Comparison of ENCODE assay signal across 22 cellular contexts in genomic region chr14:78425332-78425731, GRCh38.
DNase-seq lines count a peak whose midpoint lies in the region; ATAC-seq and TF ChIP-seq lines count a peak whose summit lies in the region.
"Had no signal": no experiment of that assay in that cellular context is flagged by ENCODE, and none has a peak within 500 bp of the region (broad histone marks: within the 10 kb centered on the region; RNA-seq: fewer than 3 reads in every experiment).

No MANE protein-coding gene starts in this region.

- no peak for TF ChIP-seq POLR2A in thyroid gland (IDR thresholded peaks at IDR 0.05)
- TF ChIP-seq POLR2A in suprapubic skin (IDR thresholded peaks at IDR 0.05): no peak

- no peaks in the 10 kb centered on the region for H3K36me3 ChIP-seq in thyroid gland
- H3K36me3 ChIP-seq in suprapubic skin: no peaks in the 10 kb centered on the region
- H3K36me3 ChIP-seq in naive thymus-derived CD4-positive, alpha-beta T cell (ENCODE audit: control insufficient read depth in 2 of 3, insufficient read depth in 3 of 3, low read length in 3 of 3): no peaks in the 10 kb centered on the region
- H3K36me3 ChIP-seq: SJSA1 had no signal

- DNase-seq in NCI-H2171 treated with DMSO at 0.1 percent for 48 hours (lab: John Stamatoyannopoulos, UW) (peak; percentile 33), NCI-H2171 (lab: John Stamatoyannopoulos, UW) (no peak), WTC11 (ENCODE audit: low spot score) (peak; percentile 12), kidney tubule cell (ENCODE audit: low spot score) (peak; percentile 52), thyroid gland (peak; percentile 55 to 59), NCI-H128 (lab: John Stamatoyannopoulos, UW; ENCODE audit: unreplicated experiment) (no peak), suprapubic skin (ENCODE audit: low spot score in 2 of 2) (no peak)
- no peak for DNase-seq in naive thymus-derived CD4-positive, alpha-beta T cell
- DNase-seq: 8988T, AML-193, EL, GF-D8, GM23248, IMR-90, NCI-H1092 treated with DMSO at 0.1 percent for 48 hours, NCI-H2081 treated with DMSO at 0.1 percent for 48 hours, NCI-H774, OCI-M1 had no signal

- CTCF ChIA-PET in WTC11 (lab: Charles Lee): interaction anchor here (0.6 to 1.1 kb wide), 2 partner anchors 141 to 261 kb away, joined by 3 to 4 read pairs; no protein-coding TSS in a partner anchor
- CTCF ChIA-PET in naive thymus-derived CD4-positive, alpha-beta T cell (lab: Charles Lee): no interaction called here

- H3K9me3 ChIP-seq in thyroid gland (no peaks in the 10 kb centered on the region), suprapubic skin (no peaks in the 10 kb centered on the region)
- no peaks in the 10 kb centered on the region for H3K9me3 ChIP-seq in naive thymus-derived CD4-positive, alpha-beta T cell (ENCODE audit: control insufficient read depth in 2 of 3, low read length in 3 of 3)
- H3K9me3 ChIP-seq: SJSA1 had no signal

- intact Hi-C loops in thyroid gland (cut with DNase I): no loop called here
- intact Hi-C loops in naive thymus-derived CD4-positive, alpha-beta T cell (cut with micrococcal nuclease): no loop called here

- H3K27ac ChIP-seq in thyroid gland (peak overlapping the region in 1 of 3 donors; percentile 60), suprapubic skin (no peak overlapping the region)
- H3K27ac ChIP-seq in naive thymus-derived CD4-positive, alpha-beta T cell (ENCODE audit: low read depth, low read length): no peak overlapping the region
- H3K27ac ChIP-seq: C4-2B, GM23248, KMS-11, SJSA1 had no signal

- no peak overlapping the region for H3K4me3 Mint-ChIP-seq in WTC11
- no peak overlapping the region for H3K4me3 Mint-ChIP-seq in naive thymus-derived CD4-positive, alpha-beta T cell

- 15 to 17% methylated on average over 2 of the region's 2 CpGs for WGBS in thyroid gland, 2 donors
- WGBS in suprapubic skin: 31% methylated on average over 2 of the region's 2 CpGs

- H3K27me3 ChIP-seq in thyroid gland (no peaks in the 10 kb centered on the region), suprapubic skin (no peaks in the 10 kb centered on the region)
- no peaks in the 10 kb centered on the region for H3K27me3 ChIP-seq in naive thymus-derived CD4-positive, alpha-beta T cell (ENCODE audit: control insufficient read depth in 2 of 2, insufficient read depth in 2 of 2, low read length in 2 of 2)
- H3K27me3 ChIP-seq: SJSA1 had no signal

- no peak for TF ChIP-seq EP300 in suprapubic skin (IDR thresholded peaks at IDR 0.05)

- TF ChIP-seq CTCF in WTC11 (IDR thresholded peaks at IDR 0.05) (no peak), thyroid gland (IDR thresholded peaks at IDR 0.05) (no peak), suprapubic skin (IDR thresholded peaks at IDR 0.05) (no peak)

- H3K4me1 Mint-ChIP-seq in WTC11: peaks cover 4% of the 10 kb centered on the region; the same call in 1 of the 2 replicates
- no peaks in the 10 kb centered on the region for H3K4me1 Mint-ChIP-seq in naive thymus-derived CD4-positive, alpha-beta T cell

- no peak overlapping the region for H3K27ac Mint-ChIP-seq in WTC11
- H3K27ac Mint-ChIP-seq in naive thymus-derived CD4-positive, alpha-beta T cell: no peak overlapping the region

- H3K27me3 Mint-ChIP-seq in WTC11 (ENCODE audit: low read depth): no peaks in the 10 kb centered on the region
- peaks cover 0 to 26% (median 4%) of the 10 kb centered on the region in 5 donors for H3K27me3 Mint-ChIP-seq in naive thymus-derived CD4-positive, alpha-beta T cell

- no peaks in the 10 kb centered on the region for H3K9me3 Mint-ChIP-seq in WTC11
- peaks cover 0 to 2% (median 0%) of the 10 kb centered on the region in 11 donors for H3K9me3 Mint-ChIP-seq in naive thymus-derived CD4-positive, alpha-beta T cell

- POLR2A ChIA-PET in WTC11 (lab: Charles Lee): no interaction called here
- POLR2A ChIA-PET in naive thymus-derived CD4-positive, alpha-beta T cell (lab: Charles Lee): no interaction called here

- H3K4me3 ChIP-seq in thyroid gland (replicated peaks in 1 of 3): no peak overlapping the region
- no peak overlapping the region for H3K4me3 ChIP-seq in suprapubic skin
- H3K4me3 ChIP-seq in naive thymus-derived CD4-positive, alpha-beta T cell (ENCODE audit: low read length): no peak overlapping the region
- H3K4me3 ChIP-seq: GM23248, SJSA1 had no signal

- no peaks in the 10 kb centered on the region for H3K36me3 Mint-ChIP-seq in WTC11
- no peaks in the 10 kb centered on the region for H3K36me3 Mint-ChIP-seq in naive thymus-derived CD4-positive, alpha-beta T cell

- ATAC-seq in WTC11: peak; percentile 84
- ATAC-seq in naive thymus-derived CD4-positive, alpha-beta T cell: no peak
- ATAC-seq: HCT116 had no signal

- H3K4me1 ChIP-seq in thyroid gland (peaks cover 6 to 10% of the 10 kb centered on the region in 2 donors), suprapubic skin (no peaks in the 10 kb centered on the region)
- no peaks in the 10 kb centered on the region for H3K4me1 ChIP-seq in naive thymus-derived CD4-positive, alpha-beta T cell (ENCODE audit: control insufficient read depth in 2 of 2, insufficient read depth in 2 of 2, low read length in 2 of 2)
- H3K4me1 ChIP-seq: SJSA1 had no signal

TF ChIP-seq in WTC11, 78 proteins besides CTCF, POLR2A, EP300 and RAD21 (continues in another document):
- TF ChIP-seq AR (CRISPR knock-in tag; IDR thresholded peaks at IDR 0.05): no peak
- no peak for TF ChIP-seq KAT7 (CRISPR knock-in tag; IDR thresholded peaks at IDR 0.05; ENCODE audit: borderline replicate concordance)
- TF ChIP-seq ETV6 (CRISPR knock-in tag; IDR thresholded peaks at IDR 0.05): no peak
- no peak for TF ChIP-seq ATF2 (CRISPR knock-in tag; IDR thresholded peaks at IDR 0.05; ENCODE audit: borderline replicate concordance, low read depth)
- no peak for TF ChIP-seq HMGXB4 (CRISPR knock-in tag; IDR thresholded peaks at IDR 0.05)
- no peak for TF ChIP-seq ZNF671 (CRISPR knock-in tag; IDR thresholded peaks at IDR 0.05)
- TF ChIP-seq ZNF423 (CRISPR knock-in tag; IDR thresholded peaks at IDR 0.05): no peak
- no peak for TF ChIP-seq MAX (CRISPR knock-in tag; IDR thresholded peaks at IDR 0.05)
- no peak for TF ChIP-seq FOXP1 (CRISPR knock-in tag; IDR thresholded peaks at IDR 0.05; ENCODE audit: borderline replicate concordance)
- no peak for TF ChIP-seq ZNF219 (CRISPR knock-in tag; IDR thresholded peaks at IDR 0.05; ENCODE audit: borderline replicate concordance)

Comparison
In these comparisons a context has a peak if more than half of its experiments do, and no peak if none do; other contexts are left out.
1. DNase-seq: peak in NCI-H2171 treated with DMSO at 0.1 percent for 48 hours (single experiment), WTC11 (single experiment), kidney tubule cell (single experiment) and thyroid gland (2 of 2); none in NCI-H2171 (single experiment), NCI-H128 (single experiment), suprapubic skin (0 of 2) and naive thymus-derived CD4-positive, alpha-beta T cell (0 of 9).